ENCODE assay signal across 11 cellular contexts in genomic region chr1:212366901-212367300, GRCh38. TPM values are rescaled to one million over a fixed set of nuclear protein-coding genes. Genes with fewer than 3 reads are reported as not detected.
DNase-seq lines count a peak whose midpoint lies in the region; ATAC-seq, FAIRE-seq and TF ChIP-seq lines count a peak whose summit lies in the region.
"Had no signal": no experiment of that assay in that cellular context is flagged by ENCODE, and none has a peak within 500 bp of the region (broad histone marks: within the 10 kb centered on the region; RNA-seq: fewer than 3 reads in every experiment).

No MANE protein-coding gene starts in this region.

- POLR2A ChIA-PET in AG04450 (lab: Yijun Ruan, JAX), result no interaction called here

- no peak for TF ChIP-seq CTCF in AG04450 (IDR thresholded peaks at IDR 0.05; ENCODE audit: low read depth, low read length)
- no peak for TF ChIP-seq CTCF in GM12864 (IDR thresholded peaks at IDR 0.05; ENCODE audit: low read depth, low read length, missing control alignments)
- TF ChIP-seq CTCF in bronchial epithelial cell (IDR thresholded peaks at IDR 0.05; ENCODE audit: insufficient read depth, low read length, severe bottlenecking), result no peak
- no peak for TF ChIP-seq CTCF in lower lobe of right lung (IDR thresholded peaks at IDR 0.05)

- DNase-seq in AG04450 (ENCODE audit: low read depth, low spot score), result peak; percentile 3
- DNase-seq in GM12864 (ENCODE audit: low read depth), result peak; percentile 12
- peak; percentile 12 for DNase-seq in bronchial epithelial cell (ENCODE audit: low read depth)
- DNase-seq in lower lobe of right lung, result no peak
- no peak for DNase-seq in stimulated activated CD4-positive, alpha-beta T cell treated with anti-CD3 and anti-CD28 coated beads, Interleukin-2, amount 100 ng/mL, for 24 hours
- DNase-seq in cortex of kidney (lab: John Stamatoyannopoulos, UW), result no peak
- DNase-seq: activated CD4-positive, alpha-beta T cell treated with anti-CD3 and anti-CD28 coated beads for 4 hours; pancreas had no signal

- no peak overlapping the region for H3K27ac ChIP-seq in AG04450 (ENCODE audit: low read depth, low read length)
- H3K27ac ChIP-seq in lower lobe of right lung, result no peak overlapping the region
- H3K27ac ChIP-seq: pancreas had no signal

- H3K4me1 ChIP-seq in lower lobe of right lung, result no peaks in the 10 kb centered on the region
- H3K4me1 ChIP-seq: pancreas had no signal

- H3K4me3 ChIP-seq in AG04450 (ENCODE audit: low read depth, low read length), result no peak overlapping the region
- H3K4me3 ChIP-seq in GM12864 (ENCODE audit: low read depth, low read length), result no peak overlapping the region
- no peak overlapping the region for H3K4me3 ChIP-seq in bronchial epithelial cell (ENCODE audit: low read depth, low read length)
- H3K4me3 ChIP-seq in lower lobe of right lung, result no peak overlapping the region
- H3K4me3 ChIP-seq: pancreas had no signal

- no peak for FAIRE-seq in bronchial epithelial cell (lab: Jason Lieb, UNC)
- FAIRE-seq: GM18507, pancreas had no signal

- CTCF ChIA-PET in AG04450 (lab: Charles Lee), result interaction anchor here (0.8 to 7.2 kb wide), 14 partner anchors 10 to 686 kb away, joined by 3 to 226 read pairs (median 6); partner anchors contain the start of genes DTL and INTS7

- H3K36me3 ChIP-seq in bronchial epithelial cell (ENCODE audit: control insufficient read depth, insufficient read depth, low read length), result no peaks in the 10 kb centered on the region
- H3K36me3 ChIP-seq in lower lobe of right lung, result peaks cover 51% of the 10 kb centered on the region
- H3K36me3 ChIP-seq: pancreas had no signal

- H3K27me3 ChIP-seq in AG04450 (ENCODE audit: control insufficient read depth, insufficient read depth, low read length) (no peaks in the 10 kb centered on the region), bronchial epithelial cell (ENCODE audit: control insufficient read depth, insufficient read depth, low read length) (no peaks in the 10 kb centered on the region), lower lobe of right lung (ENCODE audit: low read depth) (no peaks in the 10 kb centered on the region)
- H3K27me3 ChIP-seq: pancreas had no signal

- ATAC-seq in lower lobe of right lung, result peak; percentile 16 to 43
- ATAC-seq in GM21737 (IDR thresholded peaks at IDR 0.05; ENCODE audit: unreplicated experiment), result no peak
- ATAC-seq in HG02870 (IDR thresholded peaks at IDR 0.05; ENCODE audit: unreplicated experiment), result no peak

- intact Hi-C loops in lower lobe of right lung (cut with DNase I), result no loop called here

- H3K9me3 ChIP-seq in AG04450 (ENCODE audit: control insufficient read depth, insufficient read depth, low read length) (no peaks in the 10 kb centered on the region), lower lobe of right lung (no peaks in the 10 kb centered on the region)
- H3K9me3 ChIP-seq: pancreas had no signal

RNA-seq across cellular contexts. Expression of gene PACC1, which starts 47.8 kb away (rescaled TPM):
- 10.6 and 12.6 TPM in 2 replicates for polyA plus RNA-seq in AG04450 (2011; rRNA removed)
- 13.5 and 22.7 TPM in 2 replicates for polyA minus RNA-seq in AG04450 (2011; rRNA and poly(A)+ RNA removed)
- total RNA-seq in bronchial epithelial cell (15.0 and 16.0 TPM in 2 replicates), lower lobe of right lung (9.8 TPM)

Comparison
In these comparisons a context has a peak if more than half of its experiments do, and no peak if none do; other contexts are left out.
1. DNase-seq: peak in AG04450 (single experiment), GM12864 (single experiment) and bronchial epithelial cell (single experiment); none in lower lobe of right lung (single experiment), stimulated activated CD4-positive, alpha-beta T cell treated with anti-CD3 and anti-CD28 coated beads, Interleukin-2, amount 100 ng/mL, for 24 hours (0 of 2) and cortex of kidney (single experiment).
2. ATAC-seq: peak in lower lobe of right lung (2 of 2); none in GM21737 (single experiment) and HG02870 (single experiment).